Comparison of ENCODE assay signal across 9 cellular contexts in genomic region chr15:98983333-98983732, GRCh38. TPM values are rescaled to one million over a fixed set of nuclear protein-coding genes. Genes with fewer than 3 reads are reported as not detected.
A peak's percentile ranks its signal among the peaks of the same experiment; 100 is the strongest.
DNase-seq lines count a peak whose midpoint lies in the region; ATAC-seq, FAIRE-seq and TF ChIP-seq lines count a peak whose summit lies in the region.
"Had no signal": no experiment of that assay in that cellular context is flagged by ENCODE, and none has a peak within 500 bp of the region (broad histone marks: within the 10 kb centered on the region; RNA-seq: fewer than 3 reads in every experiment).

No MANE protein-coding gene starts in this region.

- in situ Hi-C loops in astrocyte of the cerebellum (cut with HindIII; ENCODE audit: low sequenced_read_pairs) (no loop called here), HepG2 (cut with HindIII; ENCODE audit: extremely low pct_ligation_motif_present, low pct_unique_long_range_greater_than_20kb) (no loop called here)

- TF ChIP-seq POLR2A in HepG2 (IDR thresholded peaks at IDR 0.05; ENCODE audit: insufficient read depth in 1 of 2, low read depth in 2 of 2, low read length in 2 of 2): no peak

- no TSS peak for BruUV-seq in HepG2 (replicated peaks; lab: Mats Ljungman, UMichigan)

- 26% methylated on average over 2 of the region's 2 CpGs for WGBS in HepG2 (ENCODE audit: low lambda C conversion rate)

- H3K9me3 ChIP-seq in MG63 (peaks cover 14% of the 10 kb centered on the region), HepG2 (ENCODE audit: low read length) (peaks cover 11% of the 10 kb centered on the region; the same call in 1 of the 2 replicates)

- H3K27ac ChIP-seq in HepG2 (ENCODE audit: extremely low read length, insufficient read depth, low read length): no peak overlapping the region

- no peak overlapping the region for H2AFZ ChIP-seq in HepG2 (ENCODE audit: low read length)

- H3K27me3 ChIP-seq in MG63: no peaks in the 10 kb centered on the region
- no peaks in the 10 kb centered on the region for H3K27me3 ChIP-seq in HepG2 (ENCODE audit: control insufficient read depth in 1 of 2, insufficient read depth in 2 of 2, low read length in 2 of 2)

- no peak overlapping the region for H3K4me2 ChIP-seq in HepG2 (ENCODE audit: low read depth, low read length)

- ATAC-seq in HepG2 (no peak), HG03457 (IDR thresholded peaks at IDR 0.05; ENCODE audit: unreplicated experiment) (no peak), HG03439 (IDR thresholded peaks at IDR 0.05; ENCODE audit: unreplicated experiment) (no peak)

- TF ChIP-seq CTCF in AG04449 (IDR thresholded peaks at IDR 0.05; ENCODE audit: insufficient read depth, low read length, missing control alignments) (no peak), astrocyte of the cerebellum (IDR thresholded peaks at IDR 0.05; ENCODE audit: low read depth, low read length, missing control alignments) (no peak), HepG2 (CRISPR knock-in tag; IDR thresholded peaks at IDR 0.05) (no peak), GM10248 (IDR thresholded peaks at IDR 0.05; ENCODE audit: control extremely low read depth, extremely low read depth, low read depth, missing control alignments) (no peak)

- POLR2A ChIA-PET in AG04449 (lab: Yijun Ruan, JAX): no interaction called here
- POLR2A ChIA-PET in HepG2 (lab: Yijun Ruan, JAX): no interaction called here
- POLR2A ChIA-PET in GM10248 (lab: Yijun Ruan, JAX): no interaction called here

- 0 out of 2 replicates have a peak, but pooled peaks cover 9% of the 10 kb centered on the region for H3K4me1 ChIP-seq in HepG2 (ENCODE audit: insufficient read depth, low read length)

- no peak for TF ChIP-seq RAD21 in HepG2 (CRISPR knock-in tag; IDR thresholded peaks at IDR 0.05)

- intact Hi-C loops in HepG2 (cut with micrococcal nuclease; ENCODE audit: unreplicated experiment): no loop called here

- DNase-seq in AG04449 (ENCODE audit: low read depth, low spot score) (peak; percentile 37), MG63 (peak; percentile 85), astrocyte of the cerebellum (ENCODE audit: low read depth) (peak; percentile 35), HepG2 (ENCODE audit: low spot score) (no peak), GM10248 (ENCODE audit: extremely low spot score) (no peak)
- DNase-seq in activated CD8-positive, alpha-beta memory T cell treated with anti-CD3 and anti-CD28 coated beads, Interleukin-2, amount 50 U/mL, for 48 hours: no peak
- DNase-seq: DND-41 had no signal

- no peak for FAIRE-seq in HepG2 (lab: Jason Lieb, UNC)

- no peaks in the 10 kb centered on the region for H3K36me3 ChIP-seq in MG63
- H3K36me3 ChIP-seq in HepG2 (replicated peaks in 1 of 2; ENCODE audit: control insufficient read depth in 1 of 2, insufficient read depth in 2 of 2, low read length in 2 of 2): no peaks in the 10 kb centered on the region

- H4K20me1 ChIP-seq in HepG2 (ENCODE audit: insufficient read depth, low read length): no peaks in the 10 kb centered on the region

- H3K4me3 ChIP-seq in AG04449 (ENCODE audit: low read depth, low read length) (no peak overlapping the region), MG63 (no peak overlapping the region), astrocyte of the cerebellum (ENCODE audit: low read depth, low read length) (no peak overlapping the region), HepG2 (replicated peaks in 1 of 3; ENCODE audit: insufficient read depth in 1 of 3, low read depth in 2 of 3, low read length in 3 of 3) (no peak overlapping the region)

- CTCF ChIA-PET in AG04449 (lab: Yijun Ruan, JAX): interaction anchor here (1.0 kb wide), 1 partner anchor 75 kb away, joined by 3 read pairs; no protein-coding TSS in a partner anchor
- CTCF ChIA-PET in HepG2 (lab: Yijun Ruan, JAX; ENCODE audit: low intra/inter-chr PET ratio, low total read pairs): no interaction called here
- CTCF ChIA-PET in GM10248 (lab: Yijun Ruan, JAX): no interaction called here

- no peaks in the 10 kb centered on the region for H3K79me2 ChIP-seq in HepG2 (ENCODE audit: insufficient read depth, low read length)

- no peak overlapping the region for H3K9ac ChIP-seq in HepG2 (ENCODE audit: insufficient read depth, low read depth, low read length)

- no peak for TF ChIP-seq EP300 in HepG2 (IDR thresholded peaks at IDR 0.05; ENCODE audit: low read depth in 2 of 2, low read length in 2 of 2)
- no peak for TF ChIP-seq EP300 in HepG2 (CRISPR knock-in tag; IDR thresholded peaks at IDR 0.05; ENCODE audit: borderline replicate concordance)

TF ChIP-seq in HepG2, 621 proteins besides CTCF, POLR2A, EP300 and RAD21:
- TF ChIP-seq MAFF (IDR thresholded peaks at IDR 0.05; ENCODE audit: low read depth, low read length) (peak; percentile 38; the same call in 1 of the 2 replicates), ZKSCAN1 (IDR thresholded peaks at IDR 0.05; ENCODE audit: low read length) (no peak), MAFK (conservative IDR thresholded peaks at IDR 0.05 in 1 of 2, IDR thresholded peaks at IDR 0.05 in 1 of 2; ENCODE audit: low read length in 2 of 2) (peak; percentile 50 to 52; a peak in 2 of 4 replicates), ZNF841 (CRISPR knock-in tag; IDR thresholded peaks at IDR 0.05; ENCODE audit: borderline replicate concordance) (no peak)

RNA-seq across cellular contexts. Expression of gene PGPEP1L, which starts 24.3 kb away (rescaled TPM):
- not detected in 2 replicates for total RNA-seq in MG63 (2014; rRNA removed; shearing (Covaris generic); ENCODE audit: low replicate concordance)
- total RNA-seq in HepG2 (2016; rRNA removed; fragmentation: Illumina TruSeq; extraction: Trizol): not detected in 2 replicates
- not detected in 2 replicates for total RNA-seq in HepG2 (2016; cell fraction: cytosol; rRNA removed; fragmentation: Illumina TruSeq; extraction: Trizol; ENCODE audit: low read depth)
- total RNA-seq in HepG2 (2016; cell fraction: insoluble cytoplasmic fraction; rRNA removed; fragmentation: Illumina TruSeq; extraction: Trizol): not detected in 2 replicates
- total RNA-seq in HepG2 (2016; cell fraction: membrane; rRNA removed; fragmentation: Illumina TruSeq; extraction: Trizol): not detected in 2 replicates
- total RNA-seq in HepG2 (2016; cell fraction: nucleus; rRNA removed; fragmentation: Illumina TruSeq; extraction: Trizol): not detected in 2 replicates
- polyA plus RNA-seq in HepG2 (2011; rRNA removed): not detected in 2 replicates
- polyA plus RNA-seq in HepG2 (2011; cell fraction: cytosol; rRNA removed): not detected in 2 replicates
- polyA plus RNA-seq in HepG2 (2011; cell fraction: nucleus; rRNA removed): not detected in 2 replicates
- polyA plus RNA-seq in HepG2 (2012): not detected in 2 replicates
- polyA plus RNA-seq in HepG2 (2016; cell fraction: cytosol; fragmentation: Illumina TruSeq; extraction: Trizol; ENCODE audit: low read depth): not detected in 2 replicates
- not detected in 2 replicates for polyA plus RNA-seq in HepG2 (2016; cell fraction: insoluble cytoplasmic fraction; fragmentation: Illumina TruSeq; extraction: Trizol; ENCODE audit: low read depth)
- polyA plus RNA-seq in HepG2 (2016; cell fraction: membrane; fragmentation: Illumina TruSeq; extraction: Trizol; ENCODE audit: low read depth): not detected in 2 replicates
- polyA plus RNA-seq in HepG2 (2016; cell fraction: nucleus; fragmentation: Illumina TruSeq; extraction: Trizol; ENCODE audit: insufficient read depth, low read depth): not detected in 2 replicates
- polyA minus RNA-seq in HepG2 (2011; rRNA and poly(A)+ RNA removed; ENCODE audit: low replicate concordance): 2.3 TPM in 1 of 2 replicates, not detected in the other
- polyA minus RNA-seq in HepG2 (2011; cell fraction: cytosol; rRNA and poly(A)+ RNA removed): not detected in 2 replicates
- polyA minus RNA-seq in HepG2 (2011; cell fraction: nucleus; rRNA and poly(A)+ RNA removed): not detected in 2 replicates

Comparison
In these comparisons a context has a peak if more than half of its experiments do, and no peak if none do; other contexts are left out.
1. DNase-seq: peak in AG04449 (single experiment), MG63 (single experiment) and astrocyte of the cerebellum (single experiment); none in HepG2 (single experiment), activated CD8-positive, alpha-beta memory T cell treated with anti-CD3 and anti-CD28 coated beads, Interleukin-2, amount 50 U/mL, for 48 hours (single experiment) and GM10248 (single experiment).